Comparison of ENCODE assay signal across 8 cellular contexts in the genomic region with DNA sequence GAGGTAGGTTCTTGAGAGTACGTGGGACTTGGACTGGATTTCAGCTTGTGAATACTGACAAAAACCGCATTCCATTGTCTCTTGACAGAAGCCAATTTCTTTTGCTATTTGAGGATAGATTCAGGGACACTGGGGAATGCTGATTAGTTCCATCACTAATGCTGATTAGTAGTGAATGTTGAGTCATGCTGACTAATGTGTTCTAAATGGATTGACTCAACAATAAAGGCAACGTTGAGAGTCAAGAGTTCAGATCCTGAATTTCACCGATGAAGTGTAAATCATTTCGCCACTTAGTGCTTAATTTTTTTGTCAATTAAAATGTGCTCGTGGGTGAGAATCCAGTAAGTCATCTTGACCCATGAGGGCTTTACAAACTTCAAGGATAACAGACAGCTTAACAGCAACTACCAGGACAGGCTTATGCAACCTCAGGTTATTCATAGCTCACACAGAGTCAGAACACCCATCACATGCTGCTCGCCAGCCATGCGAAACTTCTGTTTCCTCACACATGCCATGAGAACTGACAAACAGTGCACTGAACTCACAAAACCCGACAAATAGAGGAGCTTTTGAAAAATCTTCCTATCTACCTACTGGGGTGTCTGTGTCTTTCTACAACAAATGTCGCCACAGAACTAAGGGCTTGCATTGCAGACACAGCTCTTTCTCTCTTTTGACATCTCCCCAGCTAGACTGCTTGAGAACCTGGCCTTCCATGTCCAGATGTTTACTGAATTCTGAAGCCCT.
A peak's percentile ranks its signal among the peaks of the same experiment; 100 is the strongest.
DNase-seq lines count a peak whose midpoint lies in the region; ATAC-seq and TF ChIP-seq lines count a peak whose summit lies in the region.
"Had no signal": no experiment of that assay in that cellular context is flagged by ENCODE, and none has a peak within 500 bp of the region (broad histone marks: within the 10 kb centered on the region; RNA-seq: fewer than 3 reads in every experiment).

No MANE protein-coding gene starts in this region.

- DNase-seq in head of caudate nucleus, result peak; percentile 22 to 88 (median 67)
- peak; percentile 52 for DNase-seq in retina
- DNase-seq in NCI-H446 (lab: John Stamatoyannopoulos, UW), result no peak
- DNase-seq in activated CD8-positive, alpha-beta T cell treated with anti-CD3 and anti-CD28 coated beads, Interleukin-2, amount 10 ng/mL, durations not matched to agents 7 days and 5 days, result no peak

- ATAC-seq in GM18909 (IDR thresholded peaks at IDR 0.05; ENCODE audit: poor library complexity, unreplicated experiment) (peak; percentile 88), HG03039 (IDR thresholded peaks at IDR 0.05; ENCODE audit: unreplicated experiment) (peak; percentile 68)
- ATAC-seq in activated CD8-positive, alpha-beta T cell treated with anti-CD3 and anti-CD28 coated beads, Interleukin-2, amount 10 ng/mL, durations not matched to agents 7 days and 5 days, result no peak

- H3K27me3 ChIP-seq in SU-DHL-6 (ENCODE audit: low read length), result no peaks in the 10 kb centered on the region

- peaks cover 4% of the 10 kb centered on the region for H3K4me1 Mint-ChIP-seq in activated CD8-positive, alpha-beta T cell treated with anti-CD3 and anti-CD28 coated beads, Interleukin-2, amount 10 ng/mL, durations not matched to agents 7 days and 5 days (ENCODE audit: low read depth)

- TF ChIP-seq CTCF in SU-DHL-6 (IDR thresholded peaks at IDR 0.05; ENCODE audit: insufficient read depth, low read length, poor library complexity, severe bottlenecking), result no peak

- peak overlapping the region; percentile 45 for H3K4me2 ChIP-seq in SU-DHL-6 (ENCODE audit: low read depth, low read length, poor library complexity, severe bottlenecking)

- POLR2A ChIA-PET in activated CD8-positive, alpha-beta T cell treated with anti-CD3 and anti-CD28 coated beads, Interleukin-2, amount 10 ng/mL, durations not matched to agents 7 days and 5 days (lab: Charles Lee), result no interaction called here

- no peaks in the 10 kb centered on the region for H3K9me3 ChIP-seq in SU-DHL-6 (ENCODE audit: insufficient read depth, low read length)

- no peak overlapping the region for H3K27ac Mint-ChIP-seq in activated CD8-positive, alpha-beta T cell treated with anti-CD3 and anti-CD28 coated beads, Interleukin-2, amount 10 ng/mL, durations not matched to agents 7 days and 5 days
- H3K27ac Mint-ChIP-seq: activated naive CD8-positive, alpha-beta T cell had no signal

- H3K4me3 Mint-ChIP-seq in activated CD8-positive, alpha-beta T cell treated with anti-CD3 and anti-CD28 coated beads, Interleukin-2, amount 10 ng/mL, durations not matched to agents 7 days and 5 days, result no peak overlapping the region
- H3K4me3 Mint-ChIP-seq: activated naive CD8-positive, alpha-beta T cell had no signal

- CTCF ChIA-PET in activated CD8-positive, alpha-beta T cell treated with anti-CD3 and anti-CD28 coated beads, Interleukin-2, amount 10 ng/mL, durations not matched to agents 7 days and 5 days (lab: Charles Lee), result no interaction called here

- peak overlapping the region; percentile 48 for H3K9ac ChIP-seq in SU-DHL-6 (ENCODE audit: low read length)

- H3K27me3 Mint-ChIP-seq in activated CD8-positive, alpha-beta T cell treated with anti-CD3 and anti-CD28 coated beads, Interleukin-2, amount 10 ng/mL, durations not matched to agents 7 days and 5 days (ENCODE audit: low read depth), result no peaks in the 10 kb centered on the region
- H3K27me3 Mint-ChIP-seq: activated naive CD8-positive, alpha-beta T cell had no signal

- peak overlapping the region; percentile 9 for H2AFZ ChIP-seq in SU-DHL-6 (ENCODE audit: low read depth, low read length, severe bottlenecking)

- no peaks in the 10 kb centered on the region for H3K9me2 ChIP-seq in SU-DHL-6 (replicated peaks; ENCODE audit: insufficient read depth, low read length)

- H3K4me3 ChIP-seq in SU-DHL-6 (ENCODE audit: insufficient read depth, low read length, poor library complexity, severe bottlenecking), result peak overlapping the region; percentile 5

- no peaks in the 10 kb centered on the region for H3K9me3 Mint-ChIP-seq in activated CD8-positive, alpha-beta T cell treated with anti-CD3 and anti-CD28 coated beads, Interleukin-2, amount 10 ng/mL, durations not matched to agents 7 days and 5 days (ENCODE audit: insufficient read depth)

- no peaks in the 10 kb centered on the region for H3K79me2 ChIP-seq in SU-DHL-6 (ENCODE audit: insufficient read depth, low read length)

- H3K36me3 Mint-ChIP-seq in activated CD8-positive, alpha-beta T cell treated with anti-CD3 and anti-CD28 coated beads, Interleukin-2, amount 10 ng/mL, durations not matched to agents 7 days and 5 days (ENCODE audit: low read depth), result peaks cover 5% of the 10 kb centered on the region

- no peaks in the 10 kb centered on the region for H3F3A ChIP-seq in SU-DHL-6 (ENCODE audit: insufficient read depth)

- peak overlapping the region; percentile 56 for H3K27ac ChIP-seq in SU-DHL-6 (ENCODE audit: low read depth, low read length)

- intact Hi-C loops in head of caudate nucleus (cut with DNase I), result no loop called here

- H3K36me3 ChIP-seq in SU-DHL-6 (ENCODE audit: low read length), result no peaks in the 10 kb centered on the region

- H4K20me1 ChIP-seq in SU-DHL-6 (ENCODE audit: low read depth, low read length), result no peaks in the 10 kb centered on the region

Comparison
In these comparisons a context has a peak if more than half of its experiments do, and no peak if none do; other contexts are left out.
1. DNase-seq: peak in head of caudate nucleus (42 of 42) and retina (single experiment); none in NCI-H446 (0 of 2) and activated CD8-positive, alpha-beta T cell treated with anti-CD3 and anti-CD28 coated beads, Interleukin-2, amount 10 ng/mL, durations not matched to agents 7 days and 5 days (single experiment).